29 cellular contexts compared by ENCODE assay signal in the genomic region with DNA sequence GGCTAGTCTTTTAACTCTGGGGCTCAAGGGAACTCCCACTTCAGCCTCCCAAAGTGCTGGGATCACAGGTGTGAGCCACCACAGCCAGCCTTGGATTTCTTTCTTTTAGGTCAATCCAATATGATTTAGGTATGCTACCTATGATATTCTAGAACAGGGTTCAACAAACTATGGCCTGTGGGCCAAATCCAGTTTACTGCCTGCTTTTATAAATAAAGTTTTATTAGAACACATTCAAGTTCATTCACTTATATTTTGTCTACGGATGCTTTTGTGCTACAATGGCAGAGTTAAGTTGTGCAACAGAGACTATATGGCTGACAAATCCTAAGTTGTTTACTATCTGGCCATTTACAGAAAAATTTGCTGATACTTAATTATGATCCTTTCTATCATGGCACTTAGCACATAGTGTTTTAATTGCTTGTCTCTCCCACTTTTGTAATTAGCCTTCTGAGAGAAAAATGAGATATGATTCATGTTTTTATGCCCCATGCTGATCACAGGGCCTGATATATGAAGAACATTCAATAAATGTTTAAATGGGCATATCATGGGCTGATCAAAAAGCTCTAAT.
"Had no signal": no experiment of that assay in that cellular context is flagged by ENCODE, and none has a peak within 500 bp of the region (broad histone marks: within the 10 kb centered on the region; RNA-seq: fewer than 3 reads in every experiment).

No MANE protein-coding gene starts in this region.

- H3K4me1 ChIP-seq: left lung, lower lobe of right lung, right atrium auricular region, uterus had no signal

- H3K4me3 Mint-ChIP-seq: immature natural killer cell; natural killer cell; nephron progenitor cell; neural progenitor cell; stimulated activated naive B cell treated with anti-CD40 and anti-IgM and Interleukin-4, amounts not matched to agents 10 μg/mL and 1 μg/mL and 100 μg/mL, for 72 hours; type B pancreatic cell had no signal

- H2AFZ ChIP-seq: neural progenitor cell, parathyroid adenoma had no signal

- H3K27me3 Mint-ChIP-seq: stimulated activated naive B cell treated with anti-CD40 and anti-IgM and Interleukin-4, amounts not matched to agents 10 μg/mL and 1 μg/mL and 100 μg/mL, for 72 hours; type B pancreatic cell had no signal

- H3K9ac ChIP-seq: neural progenitor cell, parathyroid adenoma had no signal

- H3K36me3 ChIP-seq: neural progenitor cell, tibial nerve, uterus had no signal

- H3K27ac Mint-ChIP-seq: natural killer cell; nephron progenitor cell; neural progenitor cell; stimulated activated naive B cell treated with anti-CD40 and anti-IgM and Interleukin-4, amounts not matched to agents 10 μg/mL and 1 μg/mL and 100 μg/mL, for 72 hours; type B pancreatic cell had no signal

- H3K9me3 ChIP-seq: left lung, lower lobe of right lung, neutrophil, right atrium auricular region, stomach, suprapubic skin, tibial nerve, uterus had no signal

- H3K27ac ChIP-seq: left lung, lower lobe of right lung, neural progenitor cell, neutrophil, parathyroid adenoma, right atrium auricular region, skin epidermis, stomach, suprapubic skin, tibial nerve, uterus had no signal

- ATAC-seq: left colon; left lung; lower lobe of right lung; natural killer cell; sciatic nerve; stimulated activated naive B cell treated with anti-CD40 and anti-IgM and Interleukin-4, amounts not matched to agents 10 μg/mL and 1 μg/mL and 100 μg/mL, for 72 hours; stimulated activated naive CD8-positive, alpha-beta T cell treated with anti-CD3 and anti-CD28 coated beads, Interleukin-15, Interleukin-2, amounts not matched to agents 100 U/mL and 50 U/mL, for 24 hours had no signal

- DNase-seq: hippocampal formation; immature natural killer cell; kidney; left colon; left lung; lower lobe of right lung; mammary epithelial cell; mesenchymal stem cell; natural killer cell; nephron progenitor cell; occipital lobe; stimulated activated CD4-positive, alpha-beta T cell treated with anti-CD3 and anti-CD28 coated beads, Interleukin-12 subunit alpha, Interleukin-12 subunit beta, amount 100 ng/mL, for 4 hours; stimulated activated CD4-positive, alpha-beta T cell treated with anti-CD3 and anti-CD28 coated beads, Interleukin-15, amount 100 ng/mL, for 24 hours; stimulated activated CD4-positive, alpha-beta T cell treated with anti-CD3 and anti-CD28 coated beads, Interleukin-2, amount 100 ng/mL, for 24 hours; stimulated activated CD4-positive, alpha-beta T cell treated with anti-CD3 and anti-CD28 coated beads, Interleukin-4, amount 100 ng/mL, for 1 hour; stimulated activated naive B cell treated with anti-CD40 and anti-IgM and Interleukin-4, amounts not matched to agents 10 μg/mL and 1 μg/mL and 100 μg/mL, for 72 hours; stimulated activated naive CD8-positive, alpha-beta T cell treated with anti-CD3 and anti-CD28 coated beads, Interleukin-15, Interleukin-2, amounts not matched to agents 100 U/mL and 50 U/mL, for 24 hours; stomach; uterus had no signal

- H3K4me3 ChIP-seq: left lung, lower lobe of right lung, neural progenitor cell, right atrium auricular region, skin epidermis, stomach, suprapubic skin, tibial nerve, uterus had no signal

- H3K9me3 Mint-ChIP-seq: immature natural killer cell; natural killer cell; nephron progenitor cell; neural progenitor cell; stimulated activated naive B cell treated with anti-CD40 and anti-IgM and Interleukin-4, amounts not matched to agents 10 μg/mL and 1 μg/mL and 100 μg/mL, for 72 hours; type B pancreatic cell had no signal

- H3K27me3 ChIP-seq: left lung, neural progenitor cell, neutrophil, right atrium auricular region, stomach, suprapubic skin, tibial nerve, uterus had no signal

- FAIRE-seq: islet of Langerhans, kidney had no signal

- H3K4me2 ChIP-seq: neural progenitor cell had no signal
